8 cellular contexts compared by ENCODE assay signal in genomic region chr10:26859241-26860025, GRCh38.
A peak's percentile ranks its signal among the peaks of the same experiment; 100 is the strongest.
DNase-seq lines count a peak whose midpoint lies in the region; TF ChIP-seq lines count a peak whose summit lies in the region.

No MANE protein-coding gene starts in this region.

- peak overlapping the region; percentile 95 for H3K4me3 ChIP-seq in parathyroid adenoma (ENCODE audit: low read depth, low read length)

- no peaks in the 10 kb centered on the region for H3K36me3 ChIP-seq in parathyroid adenoma (ENCODE audit: control insufficient read depth, insufficient read depth, low read length)

- TF ChIP-seq CTCF in parathyroid adenoma (IDR thresholded peaks at IDR 0.05) = no peak

- H3K9me3 ChIP-seq in parathyroid adenoma (ENCODE audit: control insufficient read depth, low read length) = no peaks in the 10 kb centered on the region

- H3K4me1 ChIP-seq in parathyroid adenoma = peaks cover 3% of the 10 kb centered on the region

- peaks cover 33% of the 10 kb centered on the region for H3K79me2 ChIP-seq in parathyroid adenoma

- H3K4me2 ChIP-seq in parathyroid adenoma (ENCODE audit: low read length) = peak overlapping the region; percentile 56

- H3K9ac ChIP-seq in parathyroid adenoma = no peak overlapping the region

- TF ChIP-seq POLR2A in erythroblast (IDR thresholded peaks at IDR 0.05; ENCODE audit: low read length) = peak; percentile 11

- no peaks in the 10 kb centered on the region for H3K27me3 ChIP-seq in parathyroid adenoma (ENCODE audit: control insufficient read depth, insufficient read depth, low read length)

- peak overlapping the region; percentile 95 for H2AFZ ChIP-seq in parathyroid adenoma

- H3K27ac ChIP-seq in parathyroid adenoma = peak overlapping the region; percentile 95

- DNase-seq in ELR (ENCODE audit: low read depth) = peak; percentile 20
- DNase-seq in OCI-M1 (lab: John Stamatoyannopoulos, UW) = peak; percentile 69
- DNase-seq in erythroblast (lab: John Stamatoyannopoulos, UW) = peak; percentile 50 to 75
- DNase-seq in NCI-H748 treated with DMSO at 0.1 percent for 48 hours (lab: John Stamatoyannopoulos, UW) = no peak
- no peak for DNase-seq in stimulated activated CD4-positive, alpha-beta T cell treated with anti-CD3 and anti-CD28 coated beads, Interleukin-12 subunit alpha, Interleukin-12 subunit beta, amount 100 ng/mL, for 4 hours
- no peak for DNase-seq in central memory CD4-positive, alpha-beta T cell
- DNase-seq in CD1c-positive myeloid dendritic cell (ENCODE audit: extremely low spot score) = no peak

Comparison
In these comparisons a context has a peak if more than half of its experiments do, and no peak if none do; other contexts are left out.
1. DNase-seq: peak in ELR (single experiment), OCI-M1 (single experiment) and erythroblast (2 of 2); none in NCI-H748 treated with DMSO at 0.1 percent for 48 hours (single experiment), stimulated activated CD4-positive, alpha-beta T cell treated with anti-CD3 and anti-CD28 coated beads, Interleukin-12 subunit alpha, Interleukin-12 subunit beta, amount 100 ng/mL, for 4 hours (single experiment), central memory CD4-positive, alpha-beta T cell (single experiment) and CD1c-positive myeloid dendritic cell (single experiment).